8 cellular contexts compared by ENCODE assay signal in genomic region chr10:48604408-48605263, GRCh38. TPM values are rescaled to one million over a fixed set of nuclear protein-coding genes. Genes with fewer than 3 reads are reported as not detected.
DNase-seq lines count a peak whose midpoint lies in the region; ATAC-seq and TF ChIP-seq lines count a peak whose summit lies in the region.

A gene with protein sequence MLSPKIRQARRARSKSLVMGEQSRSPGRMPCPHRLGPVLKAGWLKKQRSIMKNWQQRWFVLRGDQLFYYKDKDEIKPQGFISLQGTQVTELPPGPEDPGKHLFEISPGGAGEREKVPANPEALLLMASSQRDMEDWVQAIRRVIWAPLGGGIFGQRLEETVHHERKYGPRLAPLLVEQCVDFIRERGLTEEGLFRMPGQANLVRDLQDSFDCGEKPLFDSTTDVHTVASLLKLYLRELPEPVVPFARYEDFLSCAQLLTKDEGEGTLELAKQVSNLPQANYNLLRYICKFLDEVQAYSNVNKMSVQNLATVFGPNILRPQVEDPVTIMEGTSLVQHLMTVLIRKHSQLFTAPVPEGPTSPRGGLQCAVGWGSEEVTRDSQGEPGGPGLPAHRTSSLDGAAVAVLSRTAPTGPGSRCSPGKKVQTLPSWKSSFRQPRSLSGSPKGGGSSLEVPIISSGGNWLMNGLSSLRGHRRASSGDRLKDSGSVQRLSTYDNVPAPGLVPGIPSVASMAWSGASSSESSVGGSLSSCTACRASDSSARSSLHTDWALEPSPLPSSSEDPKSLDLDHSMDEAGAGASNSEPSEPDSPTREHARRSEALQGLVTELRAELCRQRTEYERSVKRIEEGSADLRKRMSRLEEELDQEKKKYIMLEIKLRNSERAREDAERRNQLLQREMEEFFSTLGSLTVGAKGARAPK (minus strand): TSS chr10:48605073. CDS start chr10:48604796, 277 bp downstream.

- H3K27ac ChIP-seq in H9 (ENCODE audit: insufficient read length, low read depth, low read length) (no peak within 1 kb of the TSS), ovary (peak within 1 kb of the TSS in 1 of 2 donors; percentile 30)

- H3K27me3 ChIP-seq in H9 (ENCODE audit: insufficient read depth, low read length): peaks cover 3% of the 10 kb centered on the region; the same call in 1 of the 2 replicates
- H3K27me3 ChIP-seq in ovary: no peaks in the 10 kb centered on the region

- H3K36me3 ChIP-seq in ovary: no peaks in the 10 kb centered on the region

- H3K4me3 Mint-ChIP-seq in CD14-positive monocyte (peak within 1 kb of the TSS; percentile 77 to 88), H9 (peak within 1 kb of the TSS; percentile 64 to 74)
- peak within 1 kb of the TSS; percentile 51 for H3K4me3 Mint-ChIP-seq in activated naive CD8-positive, alpha-beta T cell

- H3K27me3 Mint-ChIP-seq in CD14-positive monocyte (ENCODE audit: low read depth in 3 of 3) (peaks cover 7 to 13% (median 9%) of the 10 kb centered on the region in 3 donors), H9 (ENCODE audit: low read depth) (peaks cover 49% of the 10 kb centered on the region)
- peaks cover 21% of the 10 kb centered on the region for H3K27me3 Mint-ChIP-seq in activated naive CD8-positive, alpha-beta T cell

- in situ Hi-C loops in KBM-7 (cut with MboI; ENCODE audit: low pct_unique_long_range_greater_than_20kb, low sequenced_read_pairs): no loop called here

- H3K79me2 ChIP-seq in H9 (ENCODE audit: insufficient read depth, low read length): no peaks in the 10 kb centered on the region

- H4K20me1 ChIP-seq in H9 (ENCODE audit: control insufficient read depth, insufficient read depth, insufficient read length): no peaks in the 10 kb centered on the region

- TF ChIP-seq EP300 in ovary (IDR thresholded peaks at IDR 0.05): no peak

- H2AK5ac ChIP-seq in H9 (ENCODE audit: insufficient read length, low read length): no peak within 1 kb of the TSS

- H3K23ac ChIP-seq in H9 (ENCODE audit: insufficient read length, low read depth, low read length): no peak within 1 kb of the TSS

- intact Hi-C loops in CD14-positive monocyte (cut with micrococcal nuclease) (loop anchor here (5.0 to 10.0 kb wide), 3 partner anchors 50 to 53 kb away; no protein-coding TSS in a partner anchor), Right ventricle myocardium superior (cut with DNase I) (loop anchor here (10.0 kb wide), 1 partner anchor 50 kb away; no protein-coding TSS in a partner anchor), ovary (cut with DNase I) (no loop called here)

- H2BK5ac ChIP-seq in H9 (ENCODE audit: insufficient read length, low read length): no peak within 1 kb of the TSS

- H3K18ac ChIP-seq in H9 (ENCODE audit: insufficient read length, low read depth, low read length): no peak within 1 kb of the TSS

- H3K4me1 Mint-ChIP-seq in CD14-positive monocyte (peaks cover 45% of the 10 kb centered on the region), H9 (peaks cover 23 to 27% of the 10 kb centered on the region in 2 experiments)
- peaks cover 7% of the 10 kb centered on the region for H3K4me1 Mint-ChIP-seq in activated naive CD8-positive, alpha-beta T cell (ENCODE audit: low read depth)

- ATAC-seq in Right ventricle myocardium superior (ENCODE audit: poor library complexity) (peak; percentile 91), GM21723 (IDR thresholded peaks at IDR 0.05; ENCODE audit: unreplicated experiment) (no peak)

- no peak for TF ChIP-seq POLR2A in ovary (IDR thresholded peaks at IDR 0.05)

- no peak within 1 kb of the TSS for H4K91ac ChIP-seq in H9 (ENCODE audit: insufficient read length, low read depth, low read length)

- peak within 1 kb of the TSS; percentile 35 for H3K4me3 ChIP-seq in ovary

- H2BK120ac ChIP-seq in H9 (ENCODE audit: low read depth, low read length, poor library complexity, severe bottlenecking): no peak within 1 kb of the TSS

- H3K23me2 ChIP-seq in H9 (ENCODE audit: insufficient read length, low read depth, low read length, poor library complexity, severe bottlenecking): peaks cover 5% of the 10 kb centered on the region

- peaks cover 0 to 3% (median 0%) of the 10 kb centered on the region in 7 donors for H3K9me3 Mint-ChIP-seq in CD14-positive monocyte
- no peaks in the 10 kb centered on the region for H3K9me3 Mint-ChIP-seq in H9
- H3K9me3 Mint-ChIP-seq in activated naive CD8-positive, alpha-beta T cell (ENCODE audit: low read depth): no peaks in the 10 kb centered on the region

- DNase-seq in CD14-positive monocyte (ENCODE audit: low spot score) (peak; percentile 76), H9 (peak; percentile 63), Right ventricle myocardium superior (peak; percentile 78), ovary (peak; percentile 25 to 66 (median 58)), KBM-7 (no peak), AML-193 (lab: John Stamatoyannopoulos, UW) (no peak)

- H2BK20ac ChIP-seq in H9 (ENCODE audit: low read depth, low read length, poor library complexity, severe bottlenecking): no peak within 1 kb of the TSS

- no peak within 1 kb of the TSS for H4K5ac ChIP-seq in H9 (ENCODE audit: insufficient read length, low read depth, low read length)

- peak within 1 kb of the TSS; percentile 19; the same call in 1 of the 2 replicates for H3K14ac ChIP-seq in H9 (ENCODE audit: insufficient read depth, low read length)

- no CpG with 5 or more reads among the region's 56 CpGs for WGBS in H9 (ENCODE audit: extremely low coverage, insufficient read length, low lambda C conversion rate)
- WGBS in ovary, 3 donors: 5 to 11% (median 6%) methylated on average over 51 to 56 of the region's 56 CpGs

- no peak within 1 kb of the TSS for H2BK12ac ChIP-seq in H9 (ENCODE audit: insufficient read length, low read depth, low read length)

- H3K9ac ChIP-seq in H9 (ENCODE audit: extremely low read depth, insufficient read length, low read length): no peak within 1 kb of the TSS

- H3K9me3 ChIP-seq in H9 (ENCODE audit: control insufficient read depth, low read depth, low read length) (no peaks in the 10 kb centered on the region), ovary (no peaks in the 10 kb centered on the region)

- no peak within 1 kb of the TSS for H2BK15ac ChIP-seq in H9 (ENCODE audit: low read depth, low read length)

- H3T11ph ChIP-seq in H9 (ENCODE audit: low read length): no peak within 1 kb of the TSS

- H3K4me2 ChIP-seq in H9 (ENCODE audit: insufficient read depth, insufficient read length, low read length): peak within 1 kb of the TSS; percentile 61

- no peak within 1 kb of the TSS for H4K8ac ChIP-seq in H9 (replicated peaks; ENCODE audit: insufficient read length, low read depth, low read length)

- no peak within 1 kb of the TSS for H2AFZ ChIP-seq in H9 (ENCODE audit: low read length)

- no peaks in the 10 kb centered on the region for H3K79me1 ChIP-seq in H9 (ENCODE audit: insufficient read depth, low read depth, low read length, poor library complexity, severe bottlenecking)

- H3K36me3 Mint-ChIP-seq in CD14-positive monocyte (peaks cover 0 to 3% of the 10 kb centered on the region in 2 donors), H9 (ENCODE audit: insufficient read depth in 1 of 3, low read depth in 3 of 3) (no peaks in the 10 kb centered on the region)
- H3K36me3 Mint-ChIP-seq in activated naive CD8-positive, alpha-beta T cell: no peaks in the 10 kb centered on the region

- no peak for TF ChIP-seq CTCF in CD14-positive monocyte (IDR thresholded peaks at IDR 0.05)
- TF ChIP-seq CTCF in H9 (conservative IDR thresholded peaks at IDR 0.05): no peak
- no peak for TF ChIP-seq CTCF in ovary (IDR thresholded peaks at IDR 0.05)

- H3K4ac ChIP-seq in H9 (ENCODE audit: low read depth, low read length): no peak within 1 kb of the TSS

- H3K27ac Mint-ChIP-seq in CD14-positive monocyte (peak within 1 kb of the TSS; percentile 60 to 96 (median 84)), H9 (no peak within 1 kb of the TSS; a peak in 1 of 7 replicates)
- no peak within 1 kb of the TSS for H3K27ac Mint-ChIP-seq in activated naive CD8-positive, alpha-beta T cell

- 0 out of 2 replicates have a peak, but pooled peaks cover 4% of the 10 kb centered on the region for H3K4me1 ChIP-seq in H9 (ENCODE audit: insufficient read depth, low read length)
- peaks cover 7% of the 10 kb centered on the region for H3K4me1 ChIP-seq in ovary (ENCODE audit: insufficient read depth)

- no peak within 1 kb of the TSS for H3K56ac ChIP-seq in H9 (ENCODE audit: insufficient read length, low read depth, low read length)

RNA-seq across cellular contexts. Expression of the gene that starts here (rescaled TPM):
- polyA plus RNA-seq in CD14-positive monocyte (1 to 10 TPM; 1.5 to 1.9 TPM), ovary (1 to 10 TPM; 4.2 to 9.6 TPM)
- total RNA-seq in H9 (2021) (6.9 and 7.4 TPM in 2 replicates), Right ventricle myocardium superior (5.2 TPM), ovary (10 to 100 TPM in 2 of 7 donors, 1 to 10 TPM in 5; 3.9 to 14.3 (median 5.7) TPM)

Comparison
In these comparisons a context has a peak if more than half of its experiments do, and no peak if none do; other contexts are left out.
1. DNase-seq: peak in CD14-positive monocyte (single experiment), H9 (single experiment), Right ventricle myocardium superior (single experiment) and ovary (5 of 5); none in KBM-7 (single experiment) and AML-193 (0 of 2).
2. H3K27ac Mint-ChIP-seq: peak in CD14-positive monocyte (7 of 7); none in H9 (0 of 3) and activated naive CD8-positive, alpha-beta T cell (single experiment).
3. intact Hi-C loops: an anchor here in CD14-positive monocyte (5.0 to 10.0 kb wide) and Right ventricle myocardium superior (10.0 kb wide); none called in ovary.
4. Peak in every context shown above with its lines, with median percentiles within 50 percentile points of each other: H3K4me3 Mint-ChIP-seq.